ENCODE assay signal across 14 cellular contexts in genomic region chr6:30870546-30870945, GRCh38.
"Had no signal": no experiment of that assay in that cellular context is flagged by ENCODE, and none has a peak within 500 bp of the region (broad histone marks: within the 10 kb centered on the region; RNA-seq: fewer than 3 reads in every experiment).

No MANE protein-coding gene starts in this region.

- H3K79me2 ChIP-seq: parathyroid adenoma had no signal

- H3K36me3 ChIP-seq: ascending aorta, neutrophil, transverse colon, vagina, WERI-Rb-1 had no signal

- H3K27ac Mint-ChIP-seq: activated CD4-positive, alpha-beta T cell treated with anti-CD3 and anti-CD28 coated beads, Interleukin-2, amount 10 ng/mL, durations not matched to agents 7 days and 5 days; natural killer cell; stimulated activated memory B cell treated with anti-CD40 and anti-IgM and Interleukin-4, amounts not matched to agents 10 μg/mL and 1 μg/mL and 100 μg/mL, for 72 hours had no signal

- H3K27me3 ChIP-seq: ascending aorta, transverse colon, vagina had no signal

- H2AFZ ChIP-seq: parathyroid adenoma had no signal

- H3K4me1 Mint-ChIP-seq: stimulated activated memory B cell treated with anti-CD40 and anti-IgM and Interleukin-4, amounts not matched to agents 10 μg/mL and 1 μg/mL and 100 μg/mL, for 72 hours had no signal

- H3K4me3 Mint-ChIP-seq: activated CD4-positive, alpha-beta T cell treated with anti-CD3 and anti-CD28 coated beads, Interleukin-2, amount 10 ng/mL, durations not matched to agents 7 days and 5 days; natural killer cell; stimulated activated memory B cell treated with anti-CD40 and anti-IgM and Interleukin-4, amounts not matched to agents 10 μg/mL and 1 μg/mL and 100 μg/mL, for 72 hours; T-cell had no signal

- H3K27me3 Mint-ChIP-seq: activated CD4-positive, alpha-beta T cell treated with anti-CD3 and anti-CD28 coated beads, Interleukin-2, amount 10 ng/mL, durations not matched to agents 7 days and 5 days; T-cell had no signal

- H3K4me3 ChIP-seq: ascending aorta, transverse colon, vagina had no signal

- H3K4me1 ChIP-seq: ascending aorta, parathyroid adenoma had no signal

- ATAC-seq: natural killer cell; stimulated activated memory B cell treated with anti-CD40 and anti-IgM and Interleukin-4, amounts not matched to agents 10 μg/mL and 1 μg/mL and 100 μg/mL, for 72 hours; T-cell had no signal

- H3K27ac ChIP-seq: ascending aorta, neutrophil, parathyroid adenoma, transverse colon, vagina, WERI-Rb-1 had no signal

- DNase-seq: activated CD4-positive, alpha-beta T cell treated with anti-CD3 and anti-CD28 coated beads, Interleukin-2, amount 10 ng/mL, durations not matched to agents 7 days and 5 days; head of caudate nucleus; mesendoderm; natural killer cell; stimulated activated CD4-positive, alpha-beta T cell treated with anti-CD3 and anti-CD28 coated beads, Interleukin-1b, Interleukin-23, amount 100 ng/mL, for 48 hours; substantia nigra; T-cell; transverse colon; WERI-Rb-1 had no signal
